Comparison of ENCODE assay signal across 11 cellular contexts in the genomic region with DNA sequence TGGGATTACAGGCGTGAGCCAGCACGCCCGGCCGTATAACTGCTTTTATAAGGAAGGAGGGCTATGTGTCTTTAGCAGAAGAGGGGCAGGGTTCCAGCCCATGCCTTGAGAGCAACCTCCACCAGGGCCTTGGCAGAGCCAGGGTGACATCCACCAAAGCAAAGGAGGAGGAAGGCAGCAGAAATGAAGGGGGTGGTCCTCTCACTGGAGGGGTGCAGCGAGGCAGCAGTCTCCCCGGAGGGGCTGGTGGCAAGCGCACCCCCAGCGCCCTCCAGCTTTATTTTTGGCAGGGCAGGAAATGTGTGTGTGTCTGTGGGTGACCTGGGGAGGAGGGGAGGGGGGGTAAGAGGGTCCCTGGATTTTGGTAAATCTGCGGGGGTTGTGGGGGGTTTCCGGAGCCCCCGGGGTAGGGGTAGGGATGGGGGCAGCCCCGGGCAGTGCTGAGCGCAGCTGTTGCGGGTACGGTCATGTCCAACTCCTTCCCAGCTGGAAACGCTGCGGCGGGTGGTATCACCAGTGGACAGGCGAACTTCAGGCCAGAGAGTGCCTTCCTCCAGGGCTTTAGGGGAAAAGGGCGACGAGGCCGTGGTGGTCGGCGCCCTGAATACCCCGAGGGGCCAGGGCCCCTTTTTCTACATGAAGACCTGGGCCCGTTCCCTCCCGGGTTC. TPM values are rescaled to one million over a fixed set of nuclear protein-coding genes. Genes with fewer than 3 reads are reported as not detected.
DNase-seq lines count a peak whose midpoint lies in the region; ATAC-seq and TF ChIP-seq lines count a peak whose summit lies in the region.
"Had no signal": no experiment of that assay in that cellular context is flagged by ENCODE, and none has a peak within 500 bp of the region (broad histone marks: within the 10 kb centered on the region; RNA-seq: fewer than 3 reads in every experiment).

No MANE protein-coding gene starts in this region.

- H3K27ac ChIP-seq in GM23248, result no peak overlapping the region
- H3K27ac ChIP-seq: foreskin keratinocyte, uterus had no signal

- in situ Hi-C loops in GM23248 (cut with MboI), result no loop called here

- peak overlapping the region; percentile 87 for H3K27ac Mint-ChIP-seq in activated CD8-positive, alpha-beta T cell treated with anti-CD3 and anti-CD28 coated beads for 36 hours
- H3K27ac Mint-ChIP-seq in stimulated activated memory B cell treated with anti-CD40 and anti-IgM and Interleukin-4, amounts not matched to agents 10 μg/mL and 1 μg/mL and 100 μg/mL, for 72 hours, result peak overlapping the region; percentile 79

- no peaks in the 10 kb centered on the region for H3K9me3 ChIP-seq in GM23248 (ENCODE audit: low read depth)
- H3K9me3 ChIP-seq: pancreas, uterus had no signal

- H3K9me3 Mint-ChIP-seq in activated CD8-positive, alpha-beta T cell treated with anti-CD3 and anti-CD28 coated beads for 36 hours, result peaks cover 3% of the 10 kb centered on the region
- no peaks in the 10 kb centered on the region for H3K9me3 Mint-ChIP-seq in stimulated activated memory B cell treated with anti-CD40 and anti-IgM and Interleukin-4, amounts not matched to agents 10 μg/mL and 1 μg/mL and 100 μg/mL, for 72 hours

- H4K20me1 ChIP-seq in GM23248 (ENCODE audit: insufficient read depth), result no peaks in the 10 kb centered on the region

- POLR2A ChIA-PET in activated CD8-positive, alpha-beta T cell treated with anti-CD3 and anti-CD28 coated beads for 36 hours (lab: Charles Lee), result interaction anchor here (0.7 to 1.7 kb wide), 2 partner anchors 83 to 1214 kb away, joined by 3 to 4 read pairs; no protein-coding TSS in a partner anchor

- peak overlapping the region; percentile 65 for H3K4me3 Mint-ChIP-seq in activated CD8-positive, alpha-beta T cell treated with anti-CD3 and anti-CD28 coated beads for 36 hours
- peak overlapping the region; percentile 71 for H3K4me3 Mint-ChIP-seq in stimulated activated memory B cell treated with anti-CD40 and anti-IgM and Interleukin-4, amounts not matched to agents 10 μg/mL and 1 μg/mL and 100 μg/mL, for 72 hours

- DNase-seq in GM23248 (no peak), left cardiac atrium (peak; percentile 28), NCI-H2171 (lab: John Stamatoyannopoulos, UW) (no peak), HUDEP-2 (lab: John Stamatoyannopoulos, UW; ENCODE audit: unreplicated experiment in 76 of 76) (no peak)
- peak; percentile 12 for DNase-seq in activated CD8-positive, alpha-beta T cell treated with anti-CD3 and anti-CD28 coated beads for 36 hours
- DNase-seq: foreskin keratinocyte had no signal

- no peaks in the 10 kb centered on the region for H3K27me3 Mint-ChIP-seq in activated CD8-positive, alpha-beta T cell treated with anti-CD3 and anti-CD28 coated beads for 36 hours
- H3K27me3 Mint-ChIP-seq in stimulated activated memory B cell treated with anti-CD40 and anti-IgM and Interleukin-4, amounts not matched to agents 10 μg/mL and 1 μg/mL and 100 μg/mL, for 72 hours, result peaks cover 27% of the 10 kb centered on the region

- peaks cover 22% of the 10 kb centered on the region for H3K4me1 Mint-ChIP-seq in activated CD8-positive, alpha-beta T cell treated with anti-CD3 and anti-CD28 coated beads for 36 hours (ENCODE audit: low read depth)
- peaks cover 27% of the 10 kb centered on the region for H3K4me1 Mint-ChIP-seq in stimulated activated memory B cell treated with anti-CD40 and anti-IgM and Interleukin-4, amounts not matched to agents 10 μg/mL and 1 μg/mL and 100 μg/mL, for 72 hours

- H3K36me3 Mint-ChIP-seq in activated CD8-positive, alpha-beta T cell treated with anti-CD3 and anti-CD28 coated beads for 36 hours (ENCODE audit: low read depth), result no peaks in the 10 kb centered on the region
- H3K36me3 Mint-ChIP-seq in stimulated activated memory B cell treated with anti-CD40 and anti-IgM and Interleukin-4, amounts not matched to agents 10 μg/mL and 1 μg/mL and 100 μg/mL, for 72 hours, result no peaks in the 10 kb centered on the region

- H3K4me1 ChIP-seq in GM23248 (ENCODE audit: insufficient read depth), result peaks cover 15% of the 10 kb centered on the region
- H3K4me1 ChIP-seq: foreskin keratinocyte, pancreas, uterus had no signal

- no peak overlapping the region for H3K4me3 ChIP-seq in GM23248
- H3K4me3 ChIP-seq: pancreas, uterus had no signal

- CTCF ChIA-PET in activated CD8-positive, alpha-beta T cell treated with anti-CD3 and anti-CD28 coated beads for 36 hours (lab: Charles Lee), result interaction anchor here (1.2 to 2.5 kb wide), 3 partner anchors 33 to 155 kb away, joined by 3 to 10 read pairs (median 4); no protein-coding TSS in a partner anchor

- no peak overlapping the region for H3K4me2 ChIP-seq in GM23248 (ENCODE audit: unreplicated experiment)

- intact Hi-C loops in activated CD8-positive, alpha-beta T cell treated with anti-CD3 and anti-CD28 coated beads for 36 hours (cut with micrococcal nuclease), result no loop called here
- intact Hi-C loops in left cardiac atrium (cut with DNase I), result no loop called here

- H3K9me2 ChIP-seq in GM23248 (ENCODE audit: insufficient read depth), result no peaks in the 10 kb centered on the region

- 0 out of 2 replicates have a peak, but pooled peaks cover 6% of the 10 kb centered on the region for H3F3A ChIP-seq in GM23248 (ENCODE audit: insufficient read depth)

- H3K9ac ChIP-seq in GM23248, result no peak overlapping the region

- no peaks in the 10 kb centered on the region for H3K36me3 ChIP-seq in GM23248 (ENCODE audit: low read depth)
- H3K36me3 ChIP-seq: pancreas, uterus had no signal

- peak; percentile 21 for ATAC-seq in activated CD8-positive, alpha-beta T cell treated with anti-CD3 and anti-CD28 coated beads for 36 hours
- peak in 1 of 2 donors; percentile 13 for ATAC-seq in left cardiac atrium
- ATAC-seq in stimulated activated memory B cell treated with anti-CD40 and anti-IgM and Interleukin-4, amounts not matched to agents 10 μg/mL and 1 μg/mL and 100 μg/mL, for 72 hours, result peak; percentile 37
- ATAC-seq in GM19395 (IDR thresholded peaks at IDR 0.05; ENCODE audit: unreplicated experiment), result no peak
- no peak for ATAC-seq in HG03565 (IDR thresholded peaks at IDR 0.05; ENCODE audit: unreplicated experiment)
- ATAC-seq: foreskin keratinocyte had no signal

- WGBS in GM23248 (ENCODE audit: low coverage in 1 of 2, low lambda C conversion rate in 2 of 2, missing lambda C conversion rate in 2 of 2), 2 experiments, result 81 to 87% methylated on average over 17 to 27 of the region's 27 CpGs

- H3K79me2 ChIP-seq in GM23248 (ENCODE audit: insufficient read depth), result no peaks in the 10 kb centered on the region

- H2AFZ ChIP-seq in GM23248, result peak overlapping the region; percentile 69; the same call in 1 of the 2 replicates

- no peak for TF ChIP-seq CTCF in activated CD8-positive, alpha-beta T cell treated with anti-CD3 and anti-CD28 coated beads for 36 hours (IDR thresholded peaks at IDR 0.05)

- H3K27me3 ChIP-seq in GM23248 (replicated peaks; ENCODE audit: insufficient read depth), result no peaks in the 10 kb centered on the region
- H3K27me3 ChIP-seq: pancreas, uterus had no signal

RNA-seq across cellular contexts. Expression of gene FOS, which starts 55.0 kb away (rescaled TPM):
- total RNA-seq in GM23248 (2014; rRNA removed; shearing (Covaris generic)), result 118 and 124 TPM in 2 replicates
- polyA plus RNA-seq in GM23248 (2016; fragmentation: Nextera tagmentation; extraction: Ambion mirVana), result 107 and 110 TPM in 2 replicates
- total RNA-seq in activated CD8-positive, alpha-beta T cell treated with anti-CD3 and anti-CD28 coated beads for 36 hours, result 10 to 100 TPM; 81.8 to 84.6 TPM
- total RNA-seq in left cardiac atrium, result 100 to 1,000 TPM in 1 of 2 donors, 10 to 100 TPM in 1; 69.4 to 160 TPM

Comparison
In these comparisons a context has a peak if more than half of its experiments do, and no peak if none do; other contexts are left out.
1. DNase-seq: peak in activated CD8-positive, alpha-beta T cell treated with anti-CD3 and anti-CD28 coated beads for 36 hours (single experiment) and left cardiac atrium (single experiment); none in GM23248 (single experiment), NCI-H2171 (single experiment) and HUDEP-2 (0 of 76).
2. ATAC-seq: peak in activated CD8-positive, alpha-beta T cell treated with anti-CD3 and anti-CD28 coated beads for 36 hours (single experiment) and stimulated activated memory B cell treated with anti-CD40 and anti-IgM and Interleukin-4, amounts not matched to agents 10 μg/mL and 1 μg/mL and 100 μg/mL, for 72 hours (single experiment); none in GM19395 (single experiment) and HG03565 (single experiment).